9 cellular contexts compared by ENCODE assay signal in the genomic region with DNA sequence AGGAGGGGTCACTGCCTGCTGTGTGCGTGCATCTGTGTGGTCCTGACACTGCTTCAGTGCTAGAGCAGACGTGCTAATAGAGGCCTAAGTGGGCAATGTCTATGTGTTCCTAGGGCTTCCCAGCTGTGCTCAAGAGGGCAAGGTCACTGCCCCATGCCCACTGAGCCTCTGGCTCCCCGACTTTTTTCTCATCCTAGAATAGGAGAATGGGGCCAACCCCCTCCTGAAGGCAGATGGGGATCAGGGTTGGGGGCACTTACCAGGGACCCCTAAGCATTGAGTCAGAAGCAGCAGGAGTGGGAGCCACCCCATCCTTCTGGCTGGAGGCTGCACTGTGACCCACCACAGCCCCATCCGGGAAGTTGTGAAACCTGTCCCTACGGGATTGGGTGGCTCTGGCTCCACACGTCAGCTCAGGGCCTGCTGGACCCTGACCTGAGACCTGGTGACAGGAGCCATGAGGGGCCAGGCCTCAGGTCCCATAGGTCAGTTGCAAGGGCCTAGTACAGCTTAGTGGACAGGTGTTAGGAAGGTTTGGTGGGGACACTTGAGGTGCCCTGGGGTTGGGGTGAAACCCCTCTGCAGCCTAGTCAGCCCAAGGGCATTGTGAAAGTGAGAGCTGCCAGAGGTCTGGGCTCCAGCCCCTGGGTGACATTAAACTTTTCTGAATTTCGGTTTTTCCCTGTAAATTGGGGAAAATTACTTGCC. TPM values are rescaled to one million over a fixed set of nuclear protein-coding genes. Genes with fewer than 3 reads are reported as not detected.
DNase-seq lines count a peak whose midpoint lies in the region; ATAC-seq, FAIRE-seq and TF ChIP-seq lines count a peak whose summit lies in the region.
"Not testable (repeated sequence)": the region's sequence is repeated elsewhere in the genome, so short reads cannot be mapped to it uniquely, and the experiment has no call there.
"Had no signal": no experiment of that assay in that cellular context is flagged by ENCODE, and none has a peak within 500 bp of the region (broad histone marks: within the 10 kb centered on the region; RNA-seq: fewer than 3 reads in every experiment).

No MANE protein-coding gene starts in this region.

- DNase-seq in GM12865 (ENCODE audit: low read depth); activated naive CD4-positive, alpha-beta T cell treated with anti-CD3 and anti-CD28 coated beads for 36 hours; tibial nerve (ENCODE audit: low spot score in 2 of 2): not testable (repeated sequence)
- DNase-seq in left lobe of liver (ENCODE audit: low spot score) (peak; percentile 90), pancreas (peak in 2 of 6 donors; percentile 25 to 41)

- not testable (repeated sequence) for H3K27me3 ChIP-seq in OCI-LY3 (ENCODE audit: low read depth, low read length); endocrine pancreas (ENCODE audit: control insufficient read depth, insufficient read depth, low read length); pancreas
- peaks cover 0 to 14% of the 10 kb centered on the region in 2 donors for H3K27me3 ChIP-seq in tibial nerve

- not testable (repeated sequence) for H3K36me3 ChIP-seq in OCI-LY3 (replicated peaks; ENCODE audit: low read depth, low read length); endocrine pancreas (ENCODE audit: control insufficient read depth, insufficient read depth, low read length); pancreas
- H3K36me3 ChIP-seq in tibial nerve, result peaks cover 0 to 21% (median 0%) of the 10 kb centered on the region in 3 donors

- H3K4me3 ChIP-seq in GM12865 (ENCODE audit: low read depth, low read length) (peak overlapping the region; percentile 94), OCI-LY3 (ENCODE audit: low read length) (peak overlapping the region; percentile 87), pancreas (peak overlapping the region; percentile 96 to 100 (median 98)), tibial nerve (peak overlapping the region; percentile 80 to 95 (median 86))
- H3K4me3 ChIP-seq in endocrine pancreas (ENCODE audit: control insufficient read depth, insufficient read depth, low read length), result not testable (repeated sequence)

- intact Hi-C loops in activated naive CD4-positive, alpha-beta T cell treated with anti-CD3 and anti-CD28 coated beads for 36 hours (cut with micrococcal nuclease), result loop anchor here (1.0 to 5.0 kb wide), 2 partner anchors 14 to 34 kb away; partner anchors contain the start of genes APEH and GMPPB
- intact Hi-C loops in pancreas (cut with DNase I), result not testable (repeated sequence)

- peaks cover 16% of the 10 kb centered on the region for H3K79me2 ChIP-seq in OCI-LY3 (ENCODE audit: low read length)

- H3K4me2 ChIP-seq in OCI-LY3 (ENCODE audit: low read length), result peak overlapping the region; percentile 89

- TF ChIP-seq POLR2A in tibial nerve (IDR thresholded peaks at IDR 0.05), result not testable (repeated sequence)

- CTCF ChIA-PET in activated naive CD4-positive, alpha-beta T cell treated with anti-CD3 and anti-CD28 coated beads for 36 hours (lab: Charles Lee), result interaction anchor here (0.7 kb wide), 1 partner anchor 149 kb away, joined by 3 read pairs; no protein-coding TSS in a partner anchor

- H3K9me3 ChIP-seq in OCI-LY3 (ENCODE audit: insufficient read depth, low read length); endocrine pancreas (ENCODE audit: control insufficient read depth, low read length); pancreas; tibial nerve: not testable (repeated sequence)

- H3K4me1 Mint-ChIP-seq in activated naive CD4-positive, alpha-beta T cell treated with anti-CD3 and anti-CD28 coated beads for 36 hours (ENCODE audit: low read depth), result peaks cover 31% of the 10 kb centered on the region

- not testable (repeated sequence) for H3K4me1 ChIP-seq in OCI-LY3 (ENCODE audit: low read length); endocrine pancreas (ENCODE audit: control insufficient read depth, insufficient read depth, low read length)
- peaks cover 0 to 12% (median 4%) of the 10 kb centered on the region in 3 donors for H3K4me1 ChIP-seq in pancreas
- H3K4me1 ChIP-seq in tibial nerve, result peaks cover 0 to 51% (median 13%) of the 10 kb centered on the region in 4 donors

- peak overlapping the region; percentile 83 for H3K27ac Mint-ChIP-seq in activated naive CD4-positive, alpha-beta T cell treated with anti-CD3 and anti-CD28 coated beads for 36 hours

- not testable (repeated sequence) for H4K20me1 ChIP-seq in OCI-LY3 (ENCODE audit: insufficient read depth, low read length)

- WGBS in pancreas, 2 donors, result 42 to 69% methylated on average over 6 to 7 of the region's 7 CpGs
- 68 to 70% methylated on average over 4 to 7 of the region's 7 CpGs for WGBS in tibial nerve, 2 donors

- not testable (repeated sequence) for TF ChIP-seq EP300 in tibial nerve (IDR thresholded peaks at IDR 0.05)

- peak overlapping the region; percentile 52 for H3K27ac ChIP-seq in OCI-LY3 (ENCODE audit: low read length)
- H3K27ac ChIP-seq in pancreas, result peak overlapping the region; percentile 59 to 79 (median 74)
- peak overlapping the region; percentile 63 to 84 (median 79) for H3K27ac ChIP-seq in tibial nerve

- H3K27me3 Mint-ChIP-seq in activated naive CD4-positive, alpha-beta T cell treated with anti-CD3 and anti-CD28 coated beads for 36 hours (ENCODE audit: low read depth), result not testable (repeated sequence)

- FAIRE-seq in pancreas (lab: Jason Lieb, UNC), result not testable (repeated sequence)

- H3K9ac ChIP-seq in OCI-LY3 (ENCODE audit: low read length) (peak overlapping the region; percentile 93), endocrine pancreas (ENCODE audit: control insufficient read depth, insufficient read depth, low read length) (peak overlapping the region; percentile 91)

- not testable (repeated sequence) for H3K9me3 Mint-ChIP-seq in activated naive CD4-positive, alpha-beta T cell treated with anti-CD3 and anti-CD28 coated beads for 36 hours

- 0 out of 2 replicates have a peak overlapping the region, but pooled peaks have one; percentile 75 for H2AFZ ChIP-seq in OCI-LY3 (ENCODE audit: low read depth, low read length)

- H3K4me3 Mint-ChIP-seq in activated naive CD4-positive, alpha-beta T cell treated with anti-CD3 and anti-CD28 coated beads for 36 hours, result peak overlapping the region; percentile 97

- ATAC-seq in HG02885 (IDR thresholded peaks at IDR 0.05; ENCODE audit: poor library complexity, unreplicated experiment) (peak; percentile 2), left lobe of liver (peak; percentile 80)
- not testable (repeated sequence) for ATAC-seq in pancreas

- not testable (repeated sequence) for H3K36me3 Mint-ChIP-seq in activated naive CD4-positive, alpha-beta T cell treated with anti-CD3 and anti-CD28 coated beads for 36 hours (ENCODE audit: low read depth)

- TF ChIP-seq CTCF in GM12865 (IDR thresholded peaks at IDR 0.05; ENCODE audit: insufficient read depth, low read depth, low read length, missing control alignments); OCI-LY3 (IDR thresholded peaks at IDR 0.05; ENCODE audit: low read depth, low read length); pancreas (IDR thresholded peaks at IDR 0.05); tibial nerve (IDR thresholded peaks at IDR 0.05): not testable (repeated sequence)

RNA-seq across cellular contexts. Expression of gene MST1, which starts 0.8 kb away (rescaled TPM):
- 10 to 100 TPM; 10.7 to 13.1 TPM for total RNA-seq in activated naive CD4-positive, alpha-beta T cell treated with anti-CD3 and anti-CD28 coated beads for 36 hours
- 838 TPM for total RNA-seq in left lobe of liver
- total RNA-seq in pancreas, result 10 to 100 TPM; 17.2 to 36.5 (median 21.6) TPM
- polyA plus RNA-seq in pancreas, result 100 to 1,000 TPM in 1 of 2 donors, 10 to 100 TPM in 1; 83.0 to 150 TPM
- 10 to 100 TPM; 11.7 to 23.7 (median 17.0) TPM for total RNA-seq in tibial nerve

RNA-seq across cellular contexts. Expression of gene RNF123, which starts 0.9 kb away (rescaled TPM):
- total RNA-seq in activated naive CD4-positive, alpha-beta T cell treated with anti-CD3 and anti-CD28 coated beads for 36 hours, result 10 to 100 TPM; 20.3 to 21.5 TPM
- total RNA-seq in left lobe of liver (59.4 TPM), pancreas (10 to 100 TPM; 13.5 to 27.6 (median 18.3) TPM), tibial nerve (10 to 100 TPM; 32.9 to 64.7 (median 39.1) TPM)
- 10 to 100 TPM; 21.8 to 24.3 TPM for polyA plus RNA-seq in pancreas

RNA-seq across cellular contexts. Expression of gene APEH, which starts 14.3 kb away (rescaled TPM):
- total RNA-seq in activated naive CD4-positive, alpha-beta T cell treated with anti-CD3 and anti-CD28 coated beads for 36 hours, result 100 to 1,000 TPM; 120 to 122 TPM
- total RNA-seq in left lobe of liver (74.4 TPM), pancreas (10 to 100 TPM; 41.2 to 57.3 (median 49.3) TPM), tibial nerve (10 to 100 TPM; 64.0 to 77.7 (median 65.8) TPM)
- polyA plus RNA-seq in pancreas, result 10 to 100 TPM; 26.1 to 39.3 TPM

RNA-seq across cellular contexts. Expression of gene AMIGO3, which starts 31.0 kb away (rescaled TPM):
- total RNA-seq in activated naive CD4-positive, alpha-beta T cell treated with anti-CD3 and anti-CD28 coated beads for 36 hours, result not detected
- not detected for total RNA-seq in left lobe of liver
- total RNA-seq in pancreas, result not detected
- polyA plus RNA-seq in pancreas, result 1 to 10 TPM; 3.9 to 4.0 TPM
- 1 to 10 TPM in 2 of 4 donors, not detected in 2; 2.1 to 4.2 TPM for total RNA-seq in tibial nerve
- total RNA-seq: left ventricle myocardium superior had no signal

RNA-seq across cellular contexts. Expression of gene GMPPB, which starts 35.3 kb away (rescaled TPM):
- 10 to 100 TPM; 25.6 to 27.4 TPM for total RNA-seq in activated naive CD4-positive, alpha-beta T cell treated with anti-CD3 and anti-CD28 coated beads for 36 hours
- total RNA-seq in left lobe of liver (38.0 TPM), pancreas (10 to 100 TPM; 22.4 to 46.7 (median 31.4) TPM), tibial nerve (10 to 100 TPM; 17.3 to 31.4 (median 25.3) TPM)
- 10 to 100 TPM; 35.9 to 38.1 TPM for polyA plus RNA-seq in pancreas

Comparison
In these comparisons a context has a peak if more than half of its experiments do, and no peak if none do; other contexts are left out.
1. RNA of gene MST1, which starts 0.8 kb away (total RNA-seq): 838 TPM in left lobe of liver (single experiment); 17.2 to 36.5 TPM in pancreas, 11.7 to 23.7 TPM in tibial nerve and 10.7 to 13.1 TPM in activated naive CD4-positive, alpha-beta T cell treated with anti-CD3 and anti-CD28 coated beads for 36 hours; every median in the first group is over 10 times any median in the second.
2. Peak in every context shown above with its lines, with median percentiles within 50 percentile points of each other: H3K27ac ChIP-seq.